Comparison of ENCODE assay signal across 8 cellular contexts in the genomic region with DNA sequence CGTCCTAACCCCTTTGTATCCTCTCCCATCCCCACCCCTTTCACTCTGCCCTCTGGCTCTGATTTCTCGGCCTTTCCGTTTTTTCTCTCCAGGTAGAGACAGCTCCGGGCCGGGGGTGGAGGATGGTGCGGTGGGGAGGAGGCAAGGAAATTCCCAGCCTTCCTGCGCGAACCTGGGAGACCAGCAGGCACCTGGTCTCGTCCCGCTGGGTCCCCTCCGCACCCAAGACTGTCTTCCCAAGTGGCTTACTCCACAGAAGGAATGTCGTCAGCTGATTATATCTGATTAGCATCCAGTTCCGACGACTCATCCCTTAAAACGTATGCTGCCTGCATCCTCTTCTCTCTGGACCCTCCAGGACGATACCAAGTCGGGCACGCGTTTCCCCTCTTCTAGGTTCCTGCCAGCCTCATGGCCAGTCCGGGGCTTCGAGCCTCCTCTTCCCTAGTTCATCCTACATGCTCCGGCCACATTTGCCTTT. TPM values are rescaled to one million over a fixed set of nuclear protein-coding genes. Genes with fewer than 3 reads are reported as not detected.
A peak's percentile ranks its signal among the peaks of the same experiment; 100 is the strongest.
DNase-seq lines count a peak whose midpoint lies in the region; ATAC-seq and TF ChIP-seq lines count a peak whose summit lies in the region.

No MANE protein-coding gene starts in this region.

- in situ Hi-C loops in GM23248 (cut with MboI), result no loop called here

- no peak overlapping the region for H2BK120ac ChIP-seq in neuronal stem cell (ENCODE audit: low read depth, low read length)

- no peak for TF ChIP-seq CTCF in epithelial cell of esophagus (IDR thresholded peaks at IDR 0.05; ENCODE audit: insufficient read depth, low read depth, low read length, missing control alignments)

- 0 to 1% methylated on average over 22 of the region's 22 CpGs for WGBS in GM23248 (ENCODE audit: low coverage in 1 of 2, low lambda C conversion rate in 2 of 2, missing lambda C conversion rate in 2 of 2), 2 experiments
- WGBS in neuronal stem cell (ENCODE audit: extremely low coverage in 2 of 2, insufficient read length in 2 of 2, insufficient replicate concordance in 1 of 2), 2 donors, result no CpG with 5 or more reads among the region's 22 CpGs

- peaks cover 29% of the 10 kb centered on the region for H3F3A ChIP-seq in GM23248 (ENCODE audit: insufficient read depth)

- H3K23ac ChIP-seq in neuronal stem cell (ENCODE audit: low read depth, low read length, poor library complexity), result peak overlapping the region; percentile 47

- no peak for ATAC-seq in GM21526 (IDR thresholded peaks at IDR 0.05; ENCODE audit: low FRiP score, unreplicated experiment)
- ATAC-seq in GM19395 (IDR thresholded peaks at IDR 0.05; ENCODE audit: unreplicated experiment), result no peak

- H4K91ac ChIP-seq in neuronal stem cell (ENCODE audit: low read depth, low read length, poor library complexity), result no peak overlapping the region

- peak overlapping the region; percentile 84 for H3K18ac ChIP-seq in neuronal stem cell (ENCODE audit: low read length)

- DNase-seq in GM23248, result peak; percentile 77
- peak; percentile 48 for DNase-seq in RPMI7951 (ENCODE audit: low read depth)
- peak; percentile 35 for DNase-seq in epithelial cell of esophagus (ENCODE audit: low read depth)
- DNase-seq in neuronal stem cell (ENCODE audit: low spot score), result no peak
- DNase-seq in MV-4-11 (lab: John Stamatoyannopoulos, UW), result no peak
- no peak for DNase-seq in stimulated activated CD4-positive, alpha-beta T cell treated with anti-CD3 and anti-CD28 coated beads, Interleukin-4, amount 100 ng/mL, for 4 hours

- H3K14ac ChIP-seq in neuronal stem cell (ENCODE audit: low read length), result no peak overlapping the region

- H3K9ac ChIP-seq in GM23248, result peak overlapping the region; percentile 93
- H3K9ac ChIP-seq in neuronal stem cell (ENCODE audit: low read depth, low read length, poor library complexity), result no peak overlapping the region

- H2AK5ac ChIP-seq in neuronal stem cell (ENCODE audit: low read depth, low read length), result peak overlapping the region; percentile 29

- no peaks in the 10 kb centered on the region for H3K79me1 ChIP-seq in neuronal stem cell (ENCODE audit: low read depth, low read length)

- H2AFZ ChIP-seq in GM23248 (peak overlapping the region; percentile 85), neuronal stem cell (ENCODE audit: low read length) (peak overlapping the region; percentile 93)

- no peak overlapping the region for H2BK5ac ChIP-seq in neuronal stem cell (ENCODE audit: low read length)

- H2BK12ac ChIP-seq in neuronal stem cell (ENCODE audit: low read length), result no peak overlapping the region

- peaks cover 14% of the 10 kb centered on the region; the same call in 1 of the 2 replicates for H3K36me3 ChIP-seq in GM23248 (ENCODE audit: low read depth)
- H3K36me3 ChIP-seq in neuronal stem cell (replicated peaks in 1 of 2; ENCODE audit: control insufficient read depth in 2 of 2, insufficient read depth in 2 of 2, low read length in 2 of 2), result no peaks in the 10 kb centered on the region

- peaks cover 29% of the 10 kb centered on the region for H3K4me1 ChIP-seq in GM23248 (ENCODE audit: insufficient read depth)
- peaks cover 6 to 15% of the 10 kb centered on the region in 2 donors for H3K4me1 ChIP-seq in neuronal stem cell (ENCODE audit: control insufficient read depth in 2 of 2, insufficient read depth in 1 of 2, low read depth in 1 of 2, low read length in 2 of 2)

- H3K27ac ChIP-seq in GM23248 (peak overlapping the region; percentile 97), neuronal stem cell (replicated peaks; ENCODE audit: low read length) (no peak overlapping the region)

- H4K8ac ChIP-seq in neuronal stem cell (ENCODE audit: low read depth, low read length), result no peak overlapping the region

- peak overlapping the region; percentile 88 for H3K4me3 ChIP-seq in GM23248
- peak overlapping the region; percentile 68 for H3K4me3 ChIP-seq in epithelial cell of esophagus (ENCODE audit: low read length)
- peak overlapping the region in 1 of 2 donors; percentile 74 for H3K4me3 ChIP-seq in neuronal stem cell (ENCODE audit: low read length in 2 of 2)

- no peaks in the 10 kb centered on the region for H3K9me2 ChIP-seq in GM23248 (ENCODE audit: insufficient read depth)

- no peaks in the 10 kb centered on the region for H3K9me3 ChIP-seq in GM23248 (ENCODE audit: low read depth)
- H3K9me3 ChIP-seq in neuronal stem cell (replicated peaks in 1 of 2; ENCODE audit: control insufficient read depth in 2 of 2, insufficient read depth in 1 of 2, low read depth in 1 of 2, low read length in 2 of 2), result peaks cover 0 to 2% of the 10 kb centered on the region in 2 donors

- H4K20me1 ChIP-seq in GM23248 (ENCODE audit: insufficient read depth), result no peaks in the 10 kb centered on the region

- H3K4ac ChIP-seq in neuronal stem cell (ENCODE audit: low read length), result peak overlapping the region; percentile 17

- H3K27me3 ChIP-seq in GM23248 (replicated peaks; ENCODE audit: insufficient read depth), result no peaks in the 10 kb centered on the region
- peaks cover 0 to 31% (median 8%) of the 10 kb centered on the region in 3 experiments for H3K27me3 ChIP-seq in neuronal stem cell (ENCODE audit: control insufficient read depth in 3 of 3, insufficient read depth in 3 of 3, low read depth in 1 of 3, low read length in 3 of 3)

- H2BK15ac ChIP-seq in neuronal stem cell (ENCODE audit: low read length), result no peak overlapping the region

- peaks cover 14% of the 10 kb centered on the region; the same call in 1 of the 2 replicates for H3K79me2 ChIP-seq in GM23248 (ENCODE audit: insufficient read depth)

- H3K4me2 ChIP-seq in GM23248 (ENCODE audit: unreplicated experiment) (peak overlapping the region; percentile 95), neuronal stem cell (ENCODE audit: insufficient read depth, low read length, poor library complexity, severe bottlenecking) (peak overlapping the region; percentile 100)

RNA-seq across cellular contexts. Expression of a gene that starts 42.2 kb away (rescaled TPM):
- 24.7 and 33.0 TPM in 2 replicates for total RNA-seq in GM23248 (2014; rRNA removed; shearing (Covaris generic))
- 19.3 and 20.1 TPM in 2 replicates for polyA plus RNA-seq in GM23248 (2016; fragmentation: Nextera tagmentation; extraction: Ambion mirVana)
- total RNA-seq in RPMI7951 (2014; rRNA removed; shearing (Covaris generic)), result 15.5 and 15.7 TPM in 2 replicates
- 33.9 TPM for polyA plus RNA-seq in neuronal stem cell (2013, experiment 1 of 2)
- polyA plus RNA-seq in neuronal stem cell (2013, experiment 2 of 2), result 33.2 TPM

Comparison
In these comparisons a context has a peak if more than half of its experiments do, and no peak if none do; other contexts are left out.
1. DNase-seq: peak in GM23248 (single experiment), RPMI7951 (single experiment) and epithelial cell of esophagus (single experiment); none in neuronal stem cell (single experiment), MV-4-11 (single experiment) and stimulated activated CD4-positive, alpha-beta T cell treated with anti-CD3 and anti-CD28 coated beads, Interleukin-4, amount 100 ng/mL, for 4 hours (0 of 2).